Comparison of ENCODE assay signal across 17 cellular contexts in genomic region chr2:58436842-58437241, GRCh38.
A peak's percentile ranks its signal among the peaks of the same experiment; 100 is the strongest.
DNase-seq lines count a peak whose midpoint lies in the region; ATAC-seq and TF ChIP-seq lines count a peak whose summit lies in the region.
"Had no signal": no experiment of that assay in that cellular context is flagged by ENCODE, and none has a peak within 500 bp of the region (broad histone marks: within the 10 kb centered on the region; RNA-seq: fewer than 3 reads in every experiment).

No MANE protein-coding gene starts in this region.

- H3K36me3 ChIP-seq in HCT116 (ENCODE audit: control insufficient read depth in 1 of 2, insufficient read depth in 2 of 2, low read length in 2 of 2) (no peaks in the 10 kb centered on the region), RWPE2 (ENCODE audit: low read depth) (no peaks in the 10 kb centered on the region)

- RAD21 ChIA-PET in HCT116 (lab: Charles Lee; ENCODE audit: low non-redundant PET in 1 of 2, low total read pairs in 2 of 2, uncharacterized antibody in 2 of 2, unreplicated experiment in 2 of 2), result no interaction called here

- no peaks in the 10 kb centered on the region for H3K9me2 ChIP-seq in HCT116 (ENCODE audit: insufficient read depth)

- H3K9ac ChIP-seq in HCT116 (ENCODE audit: low read length), result no peak overlapping the region

- no peaks in the 10 kb centered on the region for H3K27me3 ChIP-seq in HCT116 (ENCODE audit: insufficient read depth, low read length)
- peaks cover 2% of the 10 kb centered on the region for H3K27me3 ChIP-seq in RWPE2 (ENCODE audit: insufficient read depth, poor library complexity, severe bottlenecking)
- H3K27me3 ChIP-seq in foreskin keratinocyte, result peaks cover under 1% of the 10 kb centered on the region

- no peaks in the 10 kb centered on the region for H3K27me3 Mint-ChIP-seq in WTC11 (ENCODE audit: low read depth)
- H3K27me3 Mint-ChIP-seq: CD4-positive, CD25-positive, alpha-beta regulatory T cell had no signal

- no peak for TF ChIP-seq POLR2A in HCT116 (IDR thresholded peaks at IDR 0.05; ENCODE audit: borderline replicate concordance, extremely low read depth, insufficient read depth, insufficient read length)

- peak overlapping the region; percentile 45 for H3K4me2 ChIP-seq in HCT116 (ENCODE audit: low read length)

- BruUV-seq in HCT116 (replicated peaks; lab: Mats Ljungman, UMichigan), result no TSS peak

- DNase-seq in HCT116 (ENCODE audit: low read depth, low spot score) (no peak), RWPE2 (ENCODE audit: low spot score) (no peak), foreskin keratinocyte (peak in 1 of 2 donors; percentile 47), superior temporal gyrus (ENCODE audit: extremely low spot score) (peak; percentile 17), NOMO-1 treated with dmso at 0.1 percent for 144 hours (lab: John Stamatoyannopoulos, UW; ENCODE audit: unreplicated experiment) (no peak), WTC11 (ENCODE audit: low spot score) (no peak)
- DNase-seq: CD4-positive, CD25-positive, alpha-beta regulatory T cell; GOT3; HFFc6; Kasumi-1; NCI-H1417; NCI-H187 treated with DMSO at 0.1 percent for 48 hours; NCI-H526 treated with DMSO at 0.1 percent for 48 hours; NK-92 treated with Interleukin-12 subunit alpha and Interleukin-12 subunit beta, amount 100 ng/mL, for 24 hours; OCI-M1 had no signal

- no peaks in the 10 kb centered on the region for H4K20me1 ChIP-seq in HCT116 (ENCODE audit: insufficient read depth)

- no peaks in the 10 kb centered on the region for H3K36me3 Mint-ChIP-seq in WTC11
- H3K36me3 Mint-ChIP-seq: CD4-positive, CD25-positive, alpha-beta regulatory T cell; IgD-negative memory B cell had no signal

- H3K4me3 ChIP-seq in HCT116 (replicated peaks in 1 of 2; ENCODE audit: low read depth in 1 of 2, low read length in 2 of 2) (no peak overlapping the region), RWPE2 (ENCODE audit: severe bottlenecking) (no peak overlapping the region)

- CTCF ChIA-PET in HCT116 (lab: Charles Lee) (interaction anchor here (1.4 kb wide), 1 partner anchor 11 kb away, joined by 6 read pairs; no protein-coding TSS in a partner anchor), WTC11 (lab: Charles Lee) (no interaction called here)

- no peak overlapping the region for H3K27ac ChIP-seq in HCT116 (ENCODE audit: low read depth, low read length)
- H3K27ac ChIP-seq in RWPE2 (ENCODE audit: poor library complexity, severe bottlenecking), result no peak overlapping the region
- H3K27ac ChIP-seq in foreskin keratinocyte, result no peak overlapping the region

- H3K4me3 Mint-ChIP-seq in WTC11, result no peak overlapping the region
- H3K4me3 Mint-ChIP-seq: CD4-positive, CD25-positive, alpha-beta regulatory T cell; HFFc6 had no signal

- ATAC-seq in HCT116 (no peak), RWPE2 (ENCODE audit: low read depth) (peak; percentile 44; the same call in 2 of the 3 replicates), foreskin keratinocyte (peak; percentile 89), WTC11 (no peak), HG02884 (IDR thresholded peaks at IDR 0.05; ENCODE audit: unreplicated experiment) (no peak)

- TF ChIP-seq RAD21 in HCT116 (IDR thresholded peaks at IDR 0.05; ENCODE audit: low read depth), result no peak

- H3K9me3 ChIP-seq in HCT116 (ENCODE audit: control insufficient read depth in 1 of 2, insufficient read depth in 1 of 2, low read depth in 1 of 2, low read length in 2 of 2), result no peaks in the 10 kb centered on the region
- no peaks in the 10 kb centered on the region for H3K9me3 ChIP-seq in RWPE2 (ENCODE audit: severe bottlenecking)

- H3K27ac Mint-ChIP-seq in WTC11, result no peak overlapping the region
- H3K27ac Mint-ChIP-seq: CD4-positive, CD25-positive, alpha-beta regulatory T cell; HFFc6 had no signal

- peak overlapping the region; percentile 16 for H2AFZ ChIP-seq in HCT116 (ENCODE audit: low read depth, low read length, poor library complexity, severe bottlenecking)

- H3K9me3 Mint-ChIP-seq in WTC11, result 0 out of 2 replicates have a peak, but pooled peaks cover 3% of the 10 kb centered on the region
- H3K9me3 Mint-ChIP-seq: CD4-positive, CD25-positive, alpha-beta regulatory T cell; HFFc6; IgD-negative memory B cell had no signal

- H3K4me1 ChIP-seq in HCT116 (ENCODE audit: control insufficient read depth in 1 of 2, insufficient read depth in 2 of 2, low read length in 2 of 2), result peaks cover 0 to 17% of the 10 kb centered on the region in 2 experiments; a peak in 2 of 4 replicates
- no peaks in the 10 kb centered on the region for H3K4me1 ChIP-seq in RWPE2 (ENCODE audit: insufficient read depth, poor library complexity, severe bottlenecking)
- H3K4me1 ChIP-seq in foreskin keratinocyte, result peaks cover 3% of the 10 kb centered on the region

- intact Hi-C loops in HCT116 (cut with micrococcal nuclease), result no loop called here

- no peak for TF ChIP-seq CTCF in HCT116 (IDR thresholded peaks at IDR 0.05 in 2 of 3, conservative IDR thresholded peaks at IDR 0.05 in 1 of 3; ENCODE audit: borderline replicate concordance in 1 of 3, insufficient read depth in 1 of 3, low read depth in 2 of 3, low read length in 2 of 3)
- no peak for TF ChIP-seq CTCF in RWPE2 (IDR thresholded peaks at IDR 0.05; ENCODE audit: poor library complexity, severe bottlenecking)
- TF ChIP-seq CTCF in foreskin keratinocyte (conservative IDR thresholded peaks at IDR 0.05), result no peak
- no peak for TF ChIP-seq CTCF in WTC11 (IDR thresholded peaks at IDR 0.05)

- peaks cover 32% of the 10 kb centered on the region for H3K4me1 Mint-ChIP-seq in WTC11
- H3K4me1 Mint-ChIP-seq: CD4-positive, CD25-positive, alpha-beta regulatory T cell; IgD-negative memory B cell had no signal

- POLR2A ChIA-PET in HCT116 (lab: Charles Lee) (no interaction called here), WTC11 (lab: Charles Lee) (no interaction called here)

- no peaks in the 10 kb centered on the region for H3K79me2 ChIP-seq in HCT116 (ENCODE audit: insufficient read depth, low read length)

TF ChIP-seq in HCT116, 20 proteins besides CTCF, POLR2A, EP300 and RAD21:
- TF ChIP-seq EZH2phosphoT487 (IDR thresholded peaks at IDR 0.05; ENCODE audit: borderline replicate concordance) (no peak), FOSL1 (IDR thresholded peaks at IDR 0.05; ENCODE audit: low read depth) (peak; percentile 35; the same call in 1 of the 2 replicates), MAX (IDR thresholded peaks at IDR 0.05) (no peak), SP1 (IDR thresholded peaks at IDR 0.05; ENCODE audit: low read depth) (no peak)

TF ChIP-seq in WTC11, 78 proteins besides CTCF, POLR2A, EP300 and RAD21 (continues in another document):
- no peak for TF ChIP-seq ELF4 (CRISPR knock-in tag; IDR thresholded peaks at IDR 0.05; ENCODE audit: low read depth)
- no peak for TF ChIP-seq EMX1 (CRISPR knock-in tag; IDR thresholded peaks at IDR 0.05)
- TF ChIP-seq SMAD4 (CRISPR knock-in tag; IDR thresholded peaks at IDR 0.05), result no peak
- no peak for TF ChIP-seq ZNF416 (CRISPR knock-in tag; IDR thresholded peaks at IDR 0.05)
- no peak for TF ChIP-seq ZNF121 (CRISPR knock-in tag; IDR thresholded peaks at IDR 0.05)
- TF ChIP-seq SOX15 (CRISPR knock-in tag; IDR thresholded peaks at IDR 0.05), result no peak
- TF ChIP-seq NR3C1 (CRISPR knock-in tag; conservative IDR thresholded peaks at IDR 0.05; ENCODE audit: low read depth), result no peak
- no peak for TF ChIP-seq ARID4B (CRISPR knock-in tag; IDR thresholded peaks at IDR 0.05; ENCODE audit: borderline replicate concordance)
- TF ChIP-seq ZBTB43 (CRISPR knock-in tag; IDR thresholded peaks at IDR 0.05), result no peak
- TF ChIP-seq SMAD3 (CRISPR knock-in tag; IDR thresholded peaks at IDR 0.05; ENCODE audit: borderline replicate concordance), result no peak

Comparison
In these comparisons a context has a peak if more than half of its experiments do, and no peak if none do; other contexts are left out.
1. ATAC-seq: peak in RWPE2 (single experiment) and foreskin keratinocyte (single experiment); none in HCT116 (single experiment), WTC11 (single experiment) and HG02884 (single experiment).